14 cellular contexts compared by ENCODE assay signal in genomic region chr1:100860397-100860991, GRCh38. TPM values are rescaled to one million over a fixed set of nuclear protein-coding genes. Genes with fewer than 3 reads are reported as not detected.
DNase-seq lines count a peak whose midpoint lies in the region; TF ChIP-seq lines count a peak whose summit lies in the region.
"Had no signal": no experiment of that assay in that cellular context is flagged by ENCODE, and none has a peak within 500 bp of the region (broad histone marks: within the 10 kb centered on the region; RNA-seq: fewer than 3 reads in every experiment).

No MANE protein-coding gene starts in this region.

- H3K36me3 ChIP-seq in osteoblast (ENCODE audit: insufficient read depth, low read length) (no peaks in the 10 kb centered on the region), vagina (no peaks in the 10 kb centered on the region), adrenal gland (replicated peaks in 1 of 2) (no peaks in the 10 kb centered on the region)

- H3K4me1 ChIP-seq in osteoblast (ENCODE audit: insufficient read depth, low read length) (peaks cover 36% of the 10 kb centered on the region), vagina (no peaks in the 10 kb centered on the region), adrenal gland (replicated peaks in 1 of 2) (no peaks in the 10 kb centered on the region)
- H3K4me1 ChIP-seq: parathyroid adenoma had no signal

- H3K27ac ChIP-seq in osteoblast (ENCODE audit: low read depth, low read length), result peak overlapping the region; percentile 93
- no peak overlapping the region for H3K27ac ChIP-seq in vagina
- no peak overlapping the region for H3K27ac ChIP-seq in adrenal gland
- H3K27ac ChIP-seq in substantia nigra (ENCODE audit: low read depth, low read length, poor library complexity, severe bottlenecking), result no peak overlapping the region
- H3K27ac ChIP-seq: 22Rv1, parathyroid adenoma had no signal

- no peak overlapping the region for H3K4me3 ChIP-seq in osteoblast (ENCODE audit: insufficient read depth, low read length)
- no peak overlapping the region for H3K4me3 ChIP-seq in vagina
- no peak overlapping the region for H3K4me3 ChIP-seq in adrenal gland

- no peak for TF ChIP-seq CTCF in osteoblast (IDR thresholded peaks at IDR 0.05; ENCODE audit: extremely low read depth, low read depth, low read length)
- no peak for TF ChIP-seq CTCF in vagina (IDR thresholded peaks at IDR 0.05)
- TF ChIP-seq CTCF in adrenal gland (IDR thresholded peaks at IDR 0.05), result no peak

- DNase-seq in DMS 273 (lab: John Stamatoyannopoulos, UW; ENCODE audit: unreplicated experiment) (peak; percentile 24), DMS 273 treated with DMSO at 0.1 percent for 48 hours (lab: John Stamatoyannopoulos, UW) (no peak), NCI-H2171 (lab: John Stamatoyannopoulos, UW) (peak; percentile 25), dedifferentiated amniotic fluid mesenchymal stem cell (ENCODE audit: extremely low spot score) (peak; percentile 65), osteoblast (ENCODE audit: insufficient read length, low spot score, missing footprints) (no peak), vagina (ENCODE audit: extremely low spot score in 2 of 2) (no peak), adrenal gland (no peak), substantia nigra (lab: John Stamatoyannopoulos, UW) (no peak)
- DNase-seq: activated CD4-positive, alpha-beta T cell treated with anti-CD3 and anti-CD28 coated beads, Interleukin-2, amount 50 U/mL, for 48 hours; activated naive CD4-positive, alpha-beta T cell treated with anti-CD3 and anti-CD28 coated beads, Interleukin-2, amount 10 ng/mL, durations not matched to agents 7 days and 5 days; NCI-H774; T-cell had no signal

- TF ChIP-seq POLR2A in vagina (IDR thresholded peaks at IDR 0.05), result no peak
- no peak for TF ChIP-seq POLR2A in adrenal gland (IDR thresholded peaks at IDR 0.05)

- H3K27me3 ChIP-seq in osteoblast (ENCODE audit: insufficient read depth, low read length) (no peaks in the 10 kb centered on the region), vagina (no peaks in the 10 kb centered on the region), adrenal gland (no peaks in the 10 kb centered on the region)

- peak overlapping the region; percentile 45 for H2AFZ ChIP-seq in osteoblast (ENCODE audit: low read length)
- H2AFZ ChIP-seq: parathyroid adenoma had no signal

- no peaks in the 10 kb centered on the region for H3K79me2 ChIP-seq in osteoblast (ENCODE audit: insufficient read depth, low read length)
- H3K79me2 ChIP-seq: parathyroid adenoma had no signal

- no peaks in the 10 kb centered on the region for H3K9me3 ChIP-seq in osteoblast (ENCODE audit: low read depth, low read length)
- no peaks in the 10 kb centered on the region for H3K9me3 ChIP-seq in vagina
- no peaks in the 10 kb centered on the region for H3K9me3 ChIP-seq in adrenal gland (replicated peaks in 1 of 3)

- intact Hi-C loops in vagina (cut with DNase I) (no loop called here), adrenal gland (cut with DNase I) (loop anchor here in 1 of 2 donors (5.0 to 10.0 kb wide), 2 partner anchors 136 to 398 kb away; no protein-coding TSS in a partner anchor)

- WGBS in adrenal gland, 4 donors, result 57 to 78% (median 75%) methylated on average over 3 of the region's 3 CpGs

- H4K20me1 ChIP-seq in osteoblast (ENCODE audit: insufficient read depth, low read length), result no peaks in the 10 kb centered on the region

- H3K4me2 ChIP-seq in osteoblast (ENCODE audit: insufficient read depth, low read length), result peak overlapping the region; percentile 20

RNA-seq across cellular contexts. Expression of gene EXTL2, which starts 34.1 kb away (rescaled TPM):
- total RNA-seq in osteoblast, result 36.2 and 42.1 TPM in 2 replicates
- 10.1 TPM for total RNA-seq in vagina
- 10 to 100 TPM; 20.2 to 42.6 (median 32.0) TPM for total RNA-seq in adrenal gland
- 10 to 100 TPM; 15.4 to 31.7 (median 25.0) TPM for polyA plus RNA-seq in adrenal gland

RNA-seq across cellular contexts. Expression of gene SLC30A7, which starts 35.4 kb away (rescaled TPM):
- 69.8 and 86.3 TPM in 2 replicates for total RNA-seq in osteoblast
- 14.2 TPM for total RNA-seq in vagina
- total RNA-seq in adrenal gland, result 10 to 100 TPM; 21.3 to 79.8 (median 36.1) TPM
- polyA plus RNA-seq in adrenal gland, result 10 to 100 TPM in 1 of 3 donors, 1 to 10 TPM in 2; 3.1 to 24.7 (median 4.6) TPM

Comparison
In these comparisons a context has a peak if more than half of its experiments do, and no peak if none do; other contexts are left out.
1. DNase-seq: peak in DMS 273 (single experiment), NCI-H2171 (single experiment) and dedifferentiated amniotic fluid mesenchymal stem cell (single experiment); none in DMS 273 treated with DMSO at 0.1 percent for 48 hours (single experiment), osteoblast (single experiment), vagina (0 of 2), adrenal gland (0 of 7) and substantia nigra (0 of 49).